18 cellular contexts compared by ENCODE assay signal in the genomic region with DNA sequence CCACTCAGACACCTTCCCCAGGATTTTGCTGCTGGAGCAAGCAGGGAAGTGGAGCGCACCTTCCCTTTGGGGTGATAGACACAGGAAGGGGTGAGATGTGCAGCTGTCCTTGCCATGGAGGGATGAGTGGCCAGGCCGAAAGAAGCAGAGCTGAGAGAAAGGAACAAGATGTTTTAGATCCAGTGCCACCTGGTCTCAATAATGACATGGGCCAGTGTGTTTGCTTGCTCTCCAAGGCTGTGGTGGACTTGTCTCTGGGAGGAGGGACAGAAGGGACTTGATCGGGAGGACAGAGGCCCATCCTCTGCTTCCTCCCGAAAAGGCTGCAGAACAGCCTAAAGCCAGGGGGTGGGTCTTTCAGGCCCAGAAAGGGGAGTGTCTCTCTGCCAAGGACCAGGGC.
DNase-seq lines count a peak whose midpoint lies in the region; ATAC-seq, FAIRE-seq and TF ChIP-seq lines count a peak whose summit lies in the region.
"Had no signal": no experiment of that assay in that cellular context is flagged by ENCODE, and none has a peak within 500 bp of the region (broad histone marks: within the 10 kb centered on the region; RNA-seq: fewer than 3 reads in every experiment).

No MANE protein-coding gene starts in this region.

- peak overlapping the region; percentile 12 for H2BK12ac ChIP-seq in neuronal stem cell (ENCODE audit: low read length)

- H4K8ac ChIP-seq in neuronal stem cell (ENCODE audit: low read depth, low read length), result no peak overlapping the region

- in situ Hi-C loops in GM12878 (cut with MboI), result no loop called here

- H2BK15ac ChIP-seq in neuronal stem cell (ENCODE audit: low read length), result peak overlapping the region; percentile 76

- H2AK5ac ChIP-seq in neuronal stem cell (ENCODE audit: low read depth, low read length), result peak overlapping the region; percentile 65

- H3K9ac ChIP-seq in BLaER1 treated with 17β-estradiol and CSF1 and Interleukin-3, amounts not matched to agents 10 nM and 100 nM, result no peak overlapping the region
- H3K9ac ChIP-seq in GM12878 (ENCODE audit: control insufficient read depth, insufficient read depth, low read length) (peak overlapping the region; percentile 76), neuronal stem cell (ENCODE audit: low read depth, low read length, poor library complexity) (no peak overlapping the region)

- peaks cover 33 to 100% (median 98%) of the 10 kb centered on the region in 10 experiments for H3K4me1 ChIP-seq in BLaER1 treated with 17β-estradiol and CSF1 and Interleukin-3, amounts not matched to agents 10 nM and 100 nM
- H3K4me1 ChIP-seq in GM12878 (ENCODE audit: control insufficient read depth, insufficient read depth, low read length) (peaks cover 96% of the 10 kb centered on the region), neuronal stem cell (ENCODE audit: control insufficient read depth in 2 of 2, insufficient read depth in 1 of 2, low read depth in 1 of 2, low read length in 2 of 2) (peaks cover 44 to 50% of the 10 kb centered on the region in 2 donors)
- H3K4me1 ChIP-seq: A549 had no signal

- H4K91ac ChIP-seq in neuronal stem cell (ENCODE audit: low read depth, low read length, poor library complexity), result peak overlapping the region; percentile 28

- peaks cover 53% of the 10 kb centered on the region for H3K79me2 ChIP-seq in GM12878 (ENCODE audit: control insufficient read depth, insufficient read depth, low read length)

- no peak for DNase-seq in GM12878 (ENCODE audit: low read depth, low spot score)
- DNase-seq in neuronal stem cell (ENCODE audit: low spot score), result no peak
- DNase-seq in H7, result no peak
- no peak for DNase-seq in A172 (ENCODE audit: low spot score)
- DNase-seq in AML-193 (lab: John Stamatoyannopoulos, UW), result no peak
- DNase-seq: CD8-positive, alpha-beta T cell; DMS79 treated with DMSO at 0.1 percent for 48 hours; NCI-H1048; NCI-H146; NCI-H345 had no signal

- no peak for TF ChIP-seq RAD21 in GM12878 (IDR thresholded peaks at IDR 0.05; ENCODE audit: insufficient read depth, low read depth, low read length)

- peaks cover 0 to 46% (median 0%) of the 10 kb centered on the region in 11 experiments; a peak in 6 of 22 replicates for H3K27me3 ChIP-seq in BLaER1 treated with 17β-estradiol and CSF1 and Interleukin-3, amounts not matched to agents 10 nM and 100 nM
- H3K27me3 ChIP-seq in GM12878 (replicated peaks in 1 of 2; ENCODE audit: control insufficient read depth in 2 of 2, insufficient read depth in 2 of 2, low read length in 1 of 2) (no peaks in the 10 kb centered on the region), neuronal stem cell (ENCODE audit: control insufficient read depth in 3 of 3, insufficient read depth in 3 of 3, low read depth in 1 of 3, low read length in 3 of 3) (no peaks in the 10 kb centered on the region), H7 (ENCODE audit: control insufficient read depth, insufficient read depth, low read length) (peaks cover 5% of the 10 kb centered on the region; the same call in 1 of the 2 replicates)

- SMC1A ChIA-PET in GM12878 (lab: Charles Lee; ENCODE audit: uncharacterized antibody, unreplicated experiment), result interaction anchor here (1.1 to 12.0 kb wide), 5 partner anchors 12 to 178 kb away, joined by 4 to 346 read pairs (median 92); no protein-coding TSS in a partner anchor

- 0% methylated on average over 4 of the region's 4 CpGs for WGBS in GM12878 (ENCODE audit: insufficient coverage, insufficient replicate concordance, low lambda C conversion rate, missing lambda C conversion rate)
- WGBS in neuronal stem cell (ENCODE audit: extremely low coverage in 2 of 2, insufficient read length in 2 of 2, insufficient replicate concordance in 1 of 2), 2 donors, result no CpG with 5 or more reads among the region's 4 CpGs

- H3K79me1 ChIP-seq in neuronal stem cell (ENCODE audit: low read depth, low read length), result no peaks in the 10 kb centered on the region

- no peaks in the 10 kb centered on the region for H3K9me3 ChIP-seq in BLaER1 treated with 17β-estradiol and CSF1 and Interleukin-3, amounts not matched to agents 10 nM and 100 nM (replicated peaks in 1 of 11)
- H3K9me3 ChIP-seq in GM12878 (replicated peaks; ENCODE audit: control insufficient read depth, insufficient read depth, low read length) (peaks cover 3% of the 10 kb centered on the region; the same call in 2 of the 3 replicates), neuronal stem cell (replicated peaks in 1 of 2; ENCODE audit: control insufficient read depth in 2 of 2, insufficient read depth in 1 of 2, low read depth in 1 of 2, low read length in 2 of 2) (peaks cover 2 to 3% of the 10 kb centered on the region in 2 donors)
- H3K9me3 ChIP-seq: A549 had no signal

- no peak overlapping the region for H2BK5ac ChIP-seq in neuronal stem cell (ENCODE audit: low read length)

- H3K4me3 ChIP-seq in BLaER1 treated with 17β-estradiol and CSF1 and Interleukin-3, amounts not matched to agents 10 nM and 100 nM, result no peak overlapping the region
- H3K4me3 ChIP-seq in GM12878 (0 out of 2 replicates have a peak overlapping the region, but pooled peaks have one; percentile 6), neuronal stem cell (ENCODE audit: low read length in 2 of 2) (no peak overlapping the region), H7 (ENCODE audit: insufficient read depth, low read depth, low read length) (no peak overlapping the region)
- H3K4me3 ChIP-seq: A549, GM23338, K562 had no signal

- H3K18ac ChIP-seq in neuronal stem cell (ENCODE audit: low read length), result peak overlapping the region; percentile 68

- POLR2A ChIA-PET in GM12878 (lab: Charles Lee), result interaction anchor here (1.0 to 9.7 kb wide), 5 partner anchors 7 to 127 kb away, joined by 3 to 114 read pairs (median 53); no protein-coding TSS in a partner anchor

- no peak overlapping the region for H2BK120ac ChIP-seq in neuronal stem cell (ENCODE audit: low read depth, low read length)

- no TSS peak for BruUV-seq in GM12878 (replicated peaks; lab: Mats Ljungman, UMichigan)

- H3K14ac ChIP-seq in neuronal stem cell (ENCODE audit: low read length), result no peak overlapping the region

- no peak for TF ChIP-seq POLR2A in GM12878 (IDR thresholded peaks at IDR 0.05; ENCODE audit: low read depth, low read length)

- peak; percentile 6 for ATAC-seq in GM21619 (IDR thresholded peaks at IDR 0.05; ENCODE audit: unreplicated experiment)
- ATAC-seq in GM12878, result peak; percentile 25
- ATAC-seq in GM19395 (IDR thresholded peaks at IDR 0.05; ENCODE audit: unreplicated experiment), result no peak
- ATAC-seq: A549; CD8-positive, alpha-beta T cell; GM23338; K562 had no signal

- H2AFZ ChIP-seq in GM12878 (ENCODE audit: control insufficient read depth, low read depth, low read length) (no peak overlapping the region), neuronal stem cell (ENCODE audit: low read length) (no peak overlapping the region)
- H2AFZ ChIP-seq: GM23338 had no signal

- H3K36me3 ChIP-seq in BLaER1 treated with 17β-estradiol and CSF1 and Interleukin-3, amounts not matched to agents 10 nM and 100 nM, result no peaks in the 10 kb centered on the region
- H3K36me3 ChIP-seq in GM12878 (ENCODE audit: control insufficient read depth in 2 of 2, insufficient read depth in 2 of 2, low read length in 1 of 2), result no peaks in the 10 kb centered on the region; a peak in 2 of 4 replicates
- no peaks in the 10 kb centered on the region for H3K36me3 ChIP-seq in neuronal stem cell (replicated peaks in 1 of 2; ENCODE audit: control insufficient read depth in 2 of 2, insufficient read depth in 2 of 2, low read length in 2 of 2)
- no peaks in the 10 kb centered on the region for H3K36me3 ChIP-seq in H7 (replicated peaks; ENCODE audit: control insufficient read depth, insufficient read depth, low read length)

- intact Hi-C loops in GM12878 (cut with micrococcal nuclease; ENCODE audit: unreplicated experiment), result loop anchor here (10.0 kb wide), 1 partner anchor 237 kb away; no protein-coding TSS in a partner anchor

- TF ChIP-seq CTCF in GM12878 (IDR thresholded peaks at IDR 0.05 in 2 of 3, conservative IDR thresholded peaks at IDR 0.05 in 1 of 3; ENCODE audit: control insufficient read depth in 2 of 3, extremely low read depth in 1 of 3, insufficient read depth in 1 of 3, low read depth in 3 of 3, low read length in 3 of 3), result no peak

- RAD21 ChIA-PET in GM12878 (lab: Charles Lee; ENCODE audit: unreplicated experiment), result interaction anchor here (0.7 to 8.3 kb wide), 5 partner anchors 8 to 70 kb away, joined by 3 to 174 read pairs (median 30); no protein-coding TSS in a partner anchor

- peak; percentile 92 for FAIRE-seq in GM12878 (lab: Jason Lieb, UNC)
- FAIRE-seq: A549, D721Med, G401.6, K562 had no signal

- peak overlapping the region in 8 of 11 experiments; percentile 80 to 92 (median 87); a peak in 16 of 22 replicates for H3K4me2 ChIP-seq in BLaER1 treated with 17β-estradiol and CSF1 and Interleukin-3, amounts not matched to agents 10 nM and 100 nM
- H3K4me2 ChIP-seq in GM12878 (ENCODE audit: control insufficient read depth, insufficient read depth) (peak overlapping the region; percentile 32), neuronal stem cell (ENCODE audit: insufficient read depth, low read length, poor library complexity, severe bottlenecking) (no peak overlapping the region)
- H3K4me2 ChIP-seq: A549 had no signal

- CTCF ChIA-PET in GM12878 (lab: Yijun Ruan, JAX), result interaction anchor here (2.0 to 18.7 kb wide), 3 partner anchors 11 to 69 kb away, joined by 8 to 590 read pairs (median 235); no protein-coding TSS in a partner anchor

- no peak overlapping the region for H3K23ac ChIP-seq in neuronal stem cell (ENCODE audit: low read depth, low read length, poor library complexity)

- no peak overlapping the region for H3K4ac ChIP-seq in neuronal stem cell (ENCODE audit: low read length)

- H3K27ac ChIP-seq in BLaER1 treated with 17β-estradiol and CSF1 and Interleukin-3, amounts not matched to agents 10 nM and 100 nM, result no peak overlapping the region
- H3K27ac ChIP-seq in GM12878 (ENCODE audit: control insufficient read depth, insufficient read depth) (peak overlapping the region; percentile 91), neuronal stem cell (replicated peaks; ENCODE audit: low read length) (no peak overlapping the region)
- H3K27ac ChIP-seq: A549 had no signal

- TF ChIP-seq EP300 in GM12878 (IDR thresholded peaks at IDR 0.05; ENCODE audit: borderline replicate concordance in 1 of 2, control insufficient read depth in 1 of 2, low read depth in 2 of 2, low read length in 2 of 2), result no peak

- H4K20me1 ChIP-seq in BLaER1 treated with 17β-estradiol and CSF1 and Interleukin-3, amounts not matched to agents 10 nM and 100 nM, result peaks cover 0 to 3% (median 0%) of the 10 kb centered on the region in 11 experiments; a peak in 1 of 22 replicates
- H4K20me1 ChIP-seq in GM12878 (ENCODE audit: control insufficient read depth, insufficient read depth), result no peaks in the 10 kb centered on the region

TF ChIP-seq in GM12878, 131 proteins besides CTCF, POLR2A, EP300 and RAD21 (continues in another document):
- TF ChIP-seq FOS (IDR thresholded peaks at IDR 0.05; ENCODE audit: borderline replicate concordance, extremely low read depth, insufficient read length) (no peak), MTA2 (IDR thresholded peaks at IDR 0.05; ENCODE audit: low read depth) (no peak), SMAD5 (IDR thresholded peaks at IDR 0.05; ENCODE audit: low read depth) (no peak), EED (IDR thresholded peaks at IDR 0.05; ENCODE audit: low read depth) (no peak), KLF5 (IDR thresholded peaks at IDR 0.05; ENCODE audit: partially characterized antibody) (no peak), SREBF2 (IDR thresholded peaks at IDR 0.05; ENCODE audit: low read length) (no peak)
